ENCODE assay signal across 8 cellular contexts in genomic region chr13:100721885-100722512, GRCh38. TPM values are rescaled to one million over a fixed set of nuclear protein-coding genes. Genes with fewer than 3 reads are reported as not detected.
A peak's percentile ranks its signal among the peaks of the same experiment; 100 is the strongest.
DNase-seq lines count a peak whose midpoint lies in the region; ATAC-seq and TF ChIP-seq lines count a peak whose summit lies in the region.

No MANE protein-coding gene starts in this region.

- H3K4me1 ChIP-seq in smooth muscle cell (ENCODE audit: low read depth), result no peaks in the 10 kb centered on the region

- no peaks in the 10 kb centered on the region for H4K20me1 ChIP-seq in smooth muscle cell (ENCODE audit: low read depth)

- no peaks in the 10 kb centered on the region for H3F3A ChIP-seq in smooth muscle cell (ENCODE audit: low read depth)

- H3K79me2 ChIP-seq in smooth muscle cell (ENCODE audit: low read depth), result no peaks in the 10 kb centered on the region

- H3K9me3 ChIP-seq in smooth muscle cell (replicated peaks; ENCODE audit: low read depth), result no peaks in the 10 kb centered on the region

- peak; percentile 83 for TF ChIP-seq CTCF in smooth muscle cell (IDR thresholded peaks at IDR 0.05; ENCODE audit: borderline replicate concordance, insufficient read depth, poor library complexity, severe bottlenecking)

- no peaks in the 10 kb centered on the region for H3K36me3 ChIP-seq in smooth muscle cell (ENCODE audit: low read depth)

- 29% methylated on average over 6 of the region's 6 CpGs for WGBS in smooth muscle cell (ENCODE audit: low lambda C conversion rate)

- no peak overlapping the region for H3K4me2 ChIP-seq in smooth muscle cell

- no peak overlapping the region for H3K4me3 ChIP-seq in smooth muscle cell

- peaks cover 4% of the 10 kb centered on the region for H3K27me3 ChIP-seq in smooth muscle cell (ENCODE audit: low read depth)

- intact Hi-C loops in left cardiac atrium (cut with DNase I), result loop anchor here (5.0 to 10.0 kb wide), 2 partner anchors 380 to 383 kb away; no protein-coding TSS in a partner anchor

- H2AFZ ChIP-seq in smooth muscle cell (ENCODE audit: low read depth), result no peak overlapping the region

- no peak overlapping the region for H3K9ac ChIP-seq in smooth muscle cell (ENCODE audit: low read depth)

- ATAC-seq in GM19324 (IDR thresholded peaks at IDR 0.05; ENCODE audit: low FRiP score, unreplicated experiment), result peak; percentile 59
- peak in 1 of 2 donors; percentile 44 for ATAC-seq in left cardiac atrium

- DNase-seq in CMK (ENCODE audit: low read depth) (peak; percentile 27), HT-29 (ENCODE audit: low spot score) (peak; percentile 77), RPMI8226 (peak; percentile 55), left cardiac atrium (peak; percentile 39), smooth muscle cell (lab: John Stamatoyannopoulos, UW; ENCODE audit: unreplicated experiment) (peak; percentile 1), NCI-H524 treated with DMSO at 0.1 percent for 48 hours (lab: John Stamatoyannopoulos, UW) (no peak)
- peak in 3 of 4 experiments; percentile 1 to 19 (median 14) for DNase-seq in activated naive CD4-positive, alpha-beta T cell (lab: John Stamatoyannopoulos, UW)

- no peak overlapping the region for H3K27ac ChIP-seq in smooth muscle cell (ENCODE audit: low read depth)

RNA-seq across cellular contexts. Expression of gene TMTC4, which starts 47.4 kb away (rescaled TPM):
- total RNA-seq in HT-29 (2014; rRNA removed; shearing (Covaris generic)), result 23.3 and 31.1 TPM in 2 replicates
- total RNA-seq in left cardiac atrium (1 to 10 TPM; 7.8 to 9.7 TPM), smooth muscle cell (7.4 and 8.7 TPM in 2 replicates)
- polyA plus RNA-seq in smooth muscle cell, result 6.6 and 6.7 TPM in 2 replicates
